Comparison of ENCODE assay signal across 27 cellular contexts in genomic region chr6:92174398-92175073, GRCh38.
DNase-seq lines count a peak whose midpoint lies in the region; ATAC-seq, FAIRE-seq and TF ChIP-seq lines count a peak whose summit lies in the region.
"Had no signal": no experiment of that assay in that cellular context is flagged by ENCODE, and none has a peak within 500 bp of the region (broad histone marks: within the 10 kb centered on the region; RNA-seq: fewer than 3 reads in every experiment).

No MANE protein-coding gene starts in this region.

- H3K18ac ChIP-seq in mesenchymal stem cell (ENCODE audit: low read depth in 1 of 2, low read length in 2 of 2) = no peak overlapping the region

- H4K91ac ChIP-seq in mesenchymal stem cell (ENCODE audit: low read length) = no peak overlapping the region

- H2BK120ac ChIP-seq in mesenchymal stem cell (ENCODE audit: low read depth, low read length) = no peak overlapping the region

- WGBS in mesenchymal stem cell = 90% methylated on average over 6 of the region's 6 CpGs
- WGBS in small intestine, 3 donors = 22 to 53% (median 44%) methylated on average over 6 of the region's 6 CpGs

- no peak overlapping the region for H3K23ac ChIP-seq in mesenchymal stem cell (ENCODE audit: low read length in 2 of 2)

- no peak overlapping the region for H3K14ac ChIP-seq in mesenchymal stem cell (ENCODE audit: low read length in 2 of 2)

- peak overlapping the region; percentile 37 for H3K27ac ChIP-seq in mesenchymal stem cell (ENCODE audit: low read length, poor library complexity, severe bottlenecking)
- H3K27ac ChIP-seq in small intestine (ENCODE audit: low read depth in 1 of 2, low read length in 1 of 2) = no peak overlapping the region
- H3K27ac ChIP-seq: 22Rv1; BLaER1 treated with 17β-estradiol and CSF1 and Interleukin-3, amounts not matched to agents 10 nM and 100 nM had no signal

- H3K36me3 ChIP-seq in mesenchymal stem cell (ENCODE audit: control insufficient read depth in 1 of 2, insufficient read depth in 2 of 2, low read depth in 1 of 2, low read length in 2 of 2) = no peaks in the 10 kb centered on the region
- H3K36me3 ChIP-seq in small intestine (ENCODE audit: control insufficient read depth in 2 of 2, insufficient read depth in 2 of 2, low read length in 2 of 2) = no peaks in the 10 kb centered on the region
- H3K36me3 ChIP-seq: BE2C; BLaER1 treated with 17β-estradiol and CSF1 and Interleukin-3, amounts not matched to agents 10 nM and 100 nM; HAP-1 had no signal

- H3K9me3 ChIP-seq in mesenchymal stem cell (ENCODE audit: control insufficient read depth, low read length) (no peaks in the 10 kb centered on the region), small intestine (ENCODE audit: control insufficient read depth, low read depth) (no peaks in the 10 kb centered on the region)
- H3K9me3 ChIP-seq: BE2C; BLaER1 treated with 17β-estradiol and CSF1 and Interleukin-3, amounts not matched to agents 10 nM and 100 nM; HAP-1 had no signal

- H2BK5ac ChIP-seq in mesenchymal stem cell (ENCODE audit: low read depth, low read length, poor library complexity, severe bottlenecking) = no peak overlapping the region

- no peak overlapping the region for H3K4me2 ChIP-seq in mesenchymal stem cell (ENCODE audit: low read length, poor library complexity, severe bottlenecking)
- H3K4me2 ChIP-seq: BLaER1 treated with 17β-estradiol and CSF1 and Interleukin-3, amounts not matched to agents 10 nM and 100 nM had no signal

- no peak overlapping the region for H3K4me3 Mint-ChIP-seq in activated CD8-positive, alpha-beta memory T cell treated with anti-CD3 and anti-CD28 coated beads, Interleukin-2, amount 10 ng/mL, durations not matched to agents 7 days and 5 days
- H3K4me3 Mint-ChIP-seq: CD14-positive monocyte; CD4-positive, alpha-beta T cell; CD8-positive, alpha-beta memory T cell; HFFc6 had no signal

- no peak overlapping the region for H3K4ac ChIP-seq in mesenchymal stem cell (ENCODE audit: low read depth in 1 of 2, low read length in 2 of 2)

- no peak overlapping the region for H4K8ac ChIP-seq in mesenchymal stem cell (ENCODE audit: low read length)

- H3K9me3 Mint-ChIP-seq in activated CD8-positive, alpha-beta memory T cell treated with anti-CD3 and anti-CD28 coated beads, Interleukin-2, amount 10 ng/mL, durations not matched to agents 7 days and 5 days (ENCODE audit: low read depth) = no peaks in the 10 kb centered on the region

- no peaks in the 10 kb centered on the region for H3K4me1 Mint-ChIP-seq in activated CD8-positive, alpha-beta memory T cell treated with anti-CD3 and anti-CD28 coated beads, Interleukin-2, amount 10 ng/mL, durations not matched to agents 7 days and 5 days
- H3K4me1 Mint-ChIP-seq: CD14-positive monocyte; CD8-positive, alpha-beta memory T cell had no signal

- intact Hi-C loops in left ventricle myocardium superior (cut with micrococcal nuclease) (no loop called here), Right ventricle myocardium superior (cut with DNase I) (no loop called here)

- no peak for TF ChIP-seq POLR2A in GM12891 (IDR thresholded peaks at IDR 0.05; ENCODE audit: low read depth, low read length)

- DNase-seq in left ventricle myocardium superior = no peak
- DNase-seq in Right ventricle myocardium superior = no peak
- no peak for DNase-seq in mesenchymal stem cell
- peak; percentile 66 for DNase-seq in small intestine
- DNase-seq in activated CD8-positive, alpha-beta memory T cell treated with anti-CD3 and anti-CD28 coated beads, Interleukin-2, amount 10 ng/mL, durations not matched to agents 7 days and 5 days = no peak
- no peak for DNase-seq in activated CD4-positive, CD25-positive, alpha-beta regulatory T cell (lab: John Stamatoyannopoulos, UW)
- DNase-seq in GM12891 (ENCODE audit: insufficient read length, low spot score) = no peak
- DNase-seq in putamen (ENCODE audit: low spot score) = no peak
- DNase-seq: AML-193; BE2C; CD4-positive, alpha-beta T cell; CD8-positive, alpha-beta memory T cell; DMS 273 treated with DMSO at 0.1 percent for 48 hours; DMS79; EL; GDM1; GOT3; HFFc6 had no signal

- no peak overlapping the region for H2AK5ac ChIP-seq in mesenchymal stem cell (ENCODE audit: low read length, severe bottlenecking)

- no peaks in the 10 kb centered on the region for H3K27me3 Mint-ChIP-seq in activated CD8-positive, alpha-beta memory T cell treated with anti-CD3 and anti-CD28 coated beads, Interleukin-2, amount 10 ng/mL, durations not matched to agents 7 days and 5 days
- H3K27me3 Mint-ChIP-seq: CD4-positive, alpha-beta T cell; CD8-positive, alpha-beta memory T cell had no signal

- CTCF ChIA-PET in activated CD8-positive, alpha-beta memory T cell treated with anti-CD3 and anti-CD28 coated beads, Interleukin-2, amount 10 ng/mL, durations not matched to agents 7 days and 5 days (lab: Charles Lee) = no interaction called here

- H3K4me1 ChIP-seq in mesenchymal stem cell (ENCODE audit: control insufficient read depth, insufficient read depth, low read depth, low read length) (peaks cover 2% of the 10 kb centered on the region), small intestine (ENCODE audit: control insufficient read depth in 2 of 2, insufficient read depth in 1 of 2, low read depth in 1 of 2, low read length in 1 of 2) (no peaks in the 10 kb centered on the region)
- H3K4me1 ChIP-seq: BLaER1 treated with 17β-estradiol and CSF1 and Interleukin-3, amounts not matched to agents 10 nM and 100 nM; HAP-1 had no signal

- FAIRE-seq in small intestine (lab: Jason Lieb, UNC) (no peak), GM12891 (lab: Jason Lieb, UNC) (no peak)
- FAIRE-seq: A204.1, D721Med, GM12878, GM18507, H54 had no signal

- H3K79me1 ChIP-seq in mesenchymal stem cell (replicated peaks; ENCODE audit: low read length, poor library complexity, severe bottlenecking) = no peaks in the 10 kb centered on the region

- H3K27me3 ChIP-seq in mesenchymal stem cell (ENCODE audit: control insufficient read depth in 1 of 2, insufficient read depth in 1 of 2, low read length in 2 of 2) = no peaks in the 10 kb centered on the region
- no peaks in the 10 kb centered on the region for H3K27me3 ChIP-seq in small intestine (ENCODE audit: control insufficient read depth in 2 of 2, insufficient read depth in 2 of 2, low read length in 2 of 2)
- H3K27me3 ChIP-seq: BE2C; BLaER1 treated with 17β-estradiol and CSF1 and Interleukin-3, amounts not matched to agents 10 nM and 100 nM had no signal

- no peak overlapping the region for H2BK12ac ChIP-seq in mesenchymal stem cell (ENCODE audit: low read length in 2 of 2)

- no peak overlapping the region for H2BK15ac ChIP-seq in mesenchymal stem cell (ENCODE audit: low read depth, poor library complexity, severe bottlenecking)

- no peaks in the 10 kb centered on the region for H3K36me3 Mint-ChIP-seq in activated CD8-positive, alpha-beta memory T cell treated with anti-CD3 and anti-CD28 coated beads, Interleukin-2, amount 10 ng/mL, durations not matched to agents 7 days and 5 days
- H3K36me3 Mint-ChIP-seq: CD14-positive monocyte; CD8-positive, alpha-beta memory T cell had no signal

- no peak overlapping the region for H3K9ac ChIP-seq in mesenchymal stem cell (ENCODE audit: low read length)
- H3K9ac ChIP-seq: BLaER1 treated with 17β-estradiol and CSF1 and Interleukin-3, amounts not matched to agents 10 nM and 100 nM had no signal

- no peak overlapping the region for H2AFZ ChIP-seq in mesenchymal stem cell (ENCODE audit: low read depth, low read length)

- H3K4me3 ChIP-seq in mesenchymal stem cell (ENCODE audit: insufficient read depth in 1 of 2, low read depth in 1 of 2, low read length in 2 of 2) (no peak overlapping the region), small intestine (ENCODE audit: low read depth in 1 of 2, low read length in 2 of 2) (no peak overlapping the region)
- H3K4me3 ChIP-seq: BLaER1 treated with 17β-estradiol and CSF1 and Interleukin-3, amounts not matched to agents 10 nM and 100 nM; GM12878; HAP-1 had no signal

- ATAC-seq in left ventricle myocardium superior (peak; percentile 43), Right ventricle myocardium superior (ENCODE audit: poor library complexity) (no peak)
- no peak for ATAC-seq in activated CD8-positive, alpha-beta memory T cell treated with anti-CD3 and anti-CD28 coated beads, Interleukin-2, amount 10 ng/mL, durations not matched to agents 7 days and 5 days
- ATAC-seq: GM12878 had no signal

- no peak overlapping the region for H3K27ac Mint-ChIP-seq in activated CD8-positive, alpha-beta memory T cell treated with anti-CD3 and anti-CD28 coated beads, Interleukin-2, amount 10 ng/mL, durations not matched to agents 7 days and 5 days
- H3K27ac Mint-ChIP-seq: CD14-positive monocyte; CD4-positive, alpha-beta T cell; CD8-positive, alpha-beta memory T cell; HFFc6 had no signal

TF ChIP-seq in GM12891, 5 proteins besides CTCF, POLR2A, EP300 and RAD21:
- TF ChIP-seq POU2F2 (IDR thresholded peaks at IDR 0.05; ENCODE audit: low read depth, low read length) (no peak), SPI1 (IDR thresholded peaks at IDR 0.05; ENCODE audit: low read depth, low read length) (no peak)
TF ChIP-seq in GM12891: peak in this region for 0.
